ENCODE assay signal across 9 cellular contexts in the genomic region with DNA sequence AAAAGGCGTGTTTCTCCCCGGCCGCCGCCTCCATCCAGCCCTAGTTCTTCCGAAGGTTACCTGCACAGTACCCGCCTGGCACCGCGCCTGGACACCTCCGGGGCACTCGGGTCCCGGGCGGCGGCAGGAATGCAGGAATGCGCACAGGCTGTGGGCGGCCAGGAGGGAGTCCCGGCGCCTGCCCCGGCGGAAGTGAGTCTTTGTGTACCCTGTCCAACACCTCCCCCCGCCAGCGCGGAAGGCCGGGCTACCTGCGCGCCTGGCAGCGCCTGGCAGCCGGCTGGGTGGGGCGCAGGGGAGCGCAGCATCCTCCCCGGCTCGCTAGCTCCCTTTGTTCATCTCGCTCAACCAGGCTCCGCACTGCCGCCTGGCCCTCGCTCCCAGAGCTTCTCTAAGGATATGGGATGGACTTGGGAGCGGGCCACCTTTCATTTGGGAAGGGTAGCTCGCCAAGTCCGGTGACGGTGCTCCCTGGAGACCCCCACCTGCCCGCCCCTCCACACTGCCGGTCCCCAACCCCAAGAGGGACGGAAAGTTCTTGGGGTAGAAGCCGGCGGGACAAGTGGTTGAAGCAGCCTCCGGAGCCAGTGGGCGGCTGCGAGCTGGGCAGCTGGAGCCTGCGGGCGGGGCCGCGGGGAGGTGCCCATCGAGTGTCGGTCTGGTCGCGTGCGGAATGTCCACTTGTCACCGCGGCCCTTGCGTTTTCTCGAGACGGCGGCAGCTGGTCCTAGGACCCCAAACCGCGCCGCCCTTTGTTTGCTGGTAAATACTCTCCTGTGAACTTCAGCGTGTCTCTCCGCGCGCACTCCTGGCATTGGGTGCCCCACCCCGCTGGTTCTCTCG. TPM values are rescaled to one million over a fixed set of nuclear protein-coding genes. Genes with fewer than 3 reads are reported as not detected.
A peak's percentile ranks its signal among the peaks of the same experiment; 100 is the strongest.
DNase-seq lines count a peak whose midpoint lies in the region; ATAC-seq lines count a peak whose summit lies in the region.
"Had no signal": no experiment of that assay in that cellular context is flagged by ENCODE, and none has a peak within 500 bp of the region (broad histone marks: within the 10 kb centered on the region; RNA-seq: fewer than 3 reads in every experiment).

No MANE protein-coding gene starts in this region.

- peak overlapping the region; percentile 74; the same call in 1 of the 2 replicates for H3K9ac ChIP-seq in iPS-20b (ENCODE audit: low read depth, low read length)

- no peak for ATAC-seq in activated naive CD8-positive, alpha-beta T cell treated with anti-CD3 and anti-CD28 coated beads, Interleukin-2, amount 10 ng/mL, durations not matched to agents 7 days and 5 days (ENCODE audit: low read depth)
- no peak for ATAC-seq in stimulated activated naive B cell treated with anti-CD40 and anti-IgM and Interleukin-4, amounts not matched to agents 10 μg/mL and 1 μg/mL and 100 μg/mL, for 72 hours (replicated peaks)
- no peak for ATAC-seq in GM18873 (IDR thresholded peaks at IDR 0.05; ENCODE audit: low FRiP score, unreplicated experiment)
- no peak for ATAC-seq in HG02938 (IDR thresholded peaks at IDR 0.05; ENCODE audit: unreplicated experiment)
- ATAC-seq in activated CD4-positive, CD25-positive, alpha-beta regulatory T cell treated with anti-CD3 and anti-CD28 coated beads, Interleukin-2, amount 50 U/mL, for 24 hours: no peak
- no peak for ATAC-seq in HG03097 (IDR thresholded peaks at IDR 0.05; ENCODE audit: low FRiP score, unreplicated experiment)
- ATAC-seq: K562 had no signal

- H3K4me3 Mint-ChIP-seq in activated naive CD8-positive, alpha-beta T cell treated with anti-CD3 and anti-CD28 coated beads, Interleukin-2, amount 10 ng/mL, durations not matched to agents 7 days and 5 days: no peak overlapping the region
- no peak overlapping the region for H3K4me3 Mint-ChIP-seq in stimulated activated naive B cell treated with anti-CD40 and anti-IgM and Interleukin-4, amounts not matched to agents 10 μg/mL and 1 μg/mL and 100 μg/mL, for 72 hours

- peak; percentile 27 for DNase-seq in HS-27A (ENCODE audit: low read depth)
- DNase-seq in activated naive CD8-positive, alpha-beta T cell treated with anti-CD3 and anti-CD28 coated beads, Interleukin-2, amount 10 ng/mL, durations not matched to agents 7 days and 5 days: peak; percentile 25
- no peak for DNase-seq in stimulated activated naive B cell treated with anti-CD40 and anti-IgM and Interleukin-4, amounts not matched to agents 10 μg/mL and 1 μg/mL and 100 μg/mL, for 72 hours

- H3K36me3 ChIP-seq in iPS-20b (ENCODE audit: insufficient read depth, low read depth, low read length): no peaks in the 10 kb centered on the region

- POLR2A ChIA-PET in activated naive CD8-positive, alpha-beta T cell treated with anti-CD3 and anti-CD28 coated beads, Interleukin-2, amount 10 ng/mL, durations not matched to agents 7 days and 5 days (lab: Charles Lee): no interaction called here

- peak overlapping the region; percentile 81 for H3K4me3 ChIP-seq in iPS-20b (ENCODE audit: low read length)
- H3K4me3 ChIP-seq: K562 had no signal

- H3K27ac ChIP-seq in iPS-20b (ENCODE audit: low read length): peak overlapping the region; percentile 46

- no peaks in the 10 kb centered on the region for H3K9me3 Mint-ChIP-seq in activated naive CD8-positive, alpha-beta T cell treated with anti-CD3 and anti-CD28 coated beads, Interleukin-2, amount 10 ng/mL, durations not matched to agents 7 days and 5 days
- no peaks in the 10 kb centered on the region for H3K9me3 Mint-ChIP-seq in stimulated activated naive B cell treated with anti-CD40 and anti-IgM and Interleukin-4, amounts not matched to agents 10 μg/mL and 1 μg/mL and 100 μg/mL, for 72 hours

- no peaks in the 10 kb centered on the region for H3K36me3 Mint-ChIP-seq in activated naive CD8-positive, alpha-beta T cell treated with anti-CD3 and anti-CD28 coated beads, Interleukin-2, amount 10 ng/mL, durations not matched to agents 7 days and 5 days
- peaks cover 0 to 2% of the 10 kb centered on the region in 2 donors for H3K36me3 Mint-ChIP-seq in stimulated activated naive B cell treated with anti-CD40 and anti-IgM and Interleukin-4, amounts not matched to agents 10 μg/mL and 1 μg/mL and 100 μg/mL, for 72 hours

- H3K9me3 ChIP-seq in iPS-20b (ENCODE audit: insufficient read depth, low read depth, low read length): no peaks in the 10 kb centered on the region

- H3K27ac Mint-ChIP-seq in activated naive CD8-positive, alpha-beta T cell treated with anti-CD3 and anti-CD28 coated beads, Interleukin-2, amount 10 ng/mL, durations not matched to agents 7 days and 5 days: no peak overlapping the region
- H3K27ac Mint-ChIP-seq in stimulated activated naive B cell treated with anti-CD40 and anti-IgM and Interleukin-4, amounts not matched to agents 10 μg/mL and 1 μg/mL and 100 μg/mL, for 72 hours: peak overlapping the region; percentile 14

- H3K27me3 Mint-ChIP-seq in activated naive CD8-positive, alpha-beta T cell treated with anti-CD3 and anti-CD28 coated beads, Interleukin-2, amount 10 ng/mL, durations not matched to agents 7 days and 5 days: peaks cover 37% of the 10 kb centered on the region
- H3K27me3 Mint-ChIP-seq in stimulated activated naive B cell treated with anti-CD40 and anti-IgM and Interleukin-4, amounts not matched to agents 10 μg/mL and 1 μg/mL and 100 μg/mL, for 72 hours: peaks cover 21 to 33% of the 10 kb centered on the region in 2 donors

- peaks cover 4% of the 10 kb centered on the region for H3K4me1 Mint-ChIP-seq in activated naive CD8-positive, alpha-beta T cell treated with anti-CD3 and anti-CD28 coated beads, Interleukin-2, amount 10 ng/mL, durations not matched to agents 7 days and 5 days
- peaks cover 4 to 10% of the 10 kb centered on the region in 2 donors for H3K4me1 Mint-ChIP-seq in stimulated activated naive B cell treated with anti-CD40 and anti-IgM and Interleukin-4, amounts not matched to agents 10 μg/mL and 1 μg/mL and 100 μg/mL, for 72 hours

- H3K27me3 ChIP-seq in iPS-20b (ENCODE audit: insufficient read depth, low read length): peaks cover 41% of the 10 kb centered on the region

- H3K4me1 ChIP-seq in iPS-20b (ENCODE audit: insufficient read depth, low read length): peaks cover 36% of the 10 kb centered on the region

RNA-seq across cellular contexts. Expression of gene ST6GAL2, which starts 1.2 kb away (rescaled TPM):
- total RNA-seq in activated naive CD8-positive, alpha-beta T cell treated with anti-CD3 and anti-CD28 coated beads, Interleukin-2, amount 10 ng/mL, durations not matched to agents 7 days and 5 days: not detected
- total RNA-seq: K562 had no signal
